8 cellular contexts compared by ENCODE assay signal in the genomic region with DNA sequence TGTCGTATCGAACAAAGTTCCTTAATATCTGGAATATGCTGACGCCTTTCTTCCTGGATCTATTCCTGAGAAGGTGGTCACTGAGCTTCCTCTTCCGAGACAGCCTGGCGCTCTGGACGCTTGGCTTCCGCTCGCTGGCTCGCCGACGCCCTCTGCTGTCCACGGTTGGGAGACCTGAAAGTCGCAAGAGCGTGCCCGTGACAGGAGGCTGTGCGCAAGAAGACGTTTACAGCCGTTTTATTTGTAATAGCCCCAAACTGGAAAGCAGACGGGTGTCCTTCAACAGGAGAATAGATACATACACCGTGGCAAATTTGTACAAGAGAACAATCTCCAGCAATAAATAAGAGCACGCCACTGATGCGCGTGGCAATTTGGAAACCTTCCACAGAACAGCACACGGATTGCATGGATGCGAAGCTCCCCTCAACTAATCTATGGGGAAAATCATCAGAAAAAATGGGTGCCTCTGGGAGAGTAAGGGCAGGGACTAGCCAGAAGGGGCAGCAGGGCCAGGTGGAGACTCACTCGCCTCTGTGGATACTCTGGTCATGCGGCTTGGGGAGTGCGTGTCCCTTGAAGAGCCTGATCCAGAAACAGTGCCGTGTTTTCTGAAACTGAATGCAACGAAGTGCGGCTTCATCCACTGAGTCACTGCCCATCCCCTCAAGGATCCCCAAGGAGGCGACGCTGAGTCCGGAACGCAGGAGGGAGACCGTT. TPM values are rescaled to one million over a fixed set of nuclear protein-coding genes. Genes with fewer than 3 reads are reported as not detected.
DNase-seq lines count a peak whose midpoint lies in the region; ATAC-seq and TF ChIP-seq lines count a peak whose summit lies in the region.

No MANE protein-coding gene starts in this region.

- H3K27me3 ChIP-seq in gastroesophageal sphincter, result peaks cover 61% of the 10 kb centered on the region
- peaks cover 8 to 18% (median 12%) of the 10 kb centered on the region in 5 donors for H3K27me3 ChIP-seq in subcutaneous abdominal adipose tissue (ENCODE audit: control insufficient read depth in 5 of 5, insufficient read depth in 4 of 5, low read length in 5 of 5)

- ATAC-seq in GM18907 (IDR thresholded peaks at IDR 0.05; ENCODE audit: unreplicated experiment), result peak; percentile 76
- peak; percentile 91 for ATAC-seq in gastroesophageal sphincter
- ATAC-seq in omental fat pad (ENCODE audit: low FRiP score), result peak; percentile 77

- H3K27me3 Mint-ChIP-seq in activated naive CD4-positive, alpha-beta T cell treated with anti-CD3 and anti-CD28 coated beads for 36 hours (ENCODE audit: low read depth), result peaks cover 22% of the 10 kb centered on the region

- H3K4me1 ChIP-seq in gastroesophageal sphincter (peaks cover 0 to 13% (median 6%) of the 10 kb centered on the region in 3 donors), subcutaneous abdominal adipose tissue (ENCODE audit: control insufficient read depth in 5 of 5, insufficient read depth in 5 of 5, low read length in 5 of 5) (peaks cover 2 to 12% (median 11%) of the 10 kb centered on the region in 5 donors)

- intact Hi-C loops in activated naive CD4-positive, alpha-beta T cell treated with anti-CD3 and anti-CD28 coated beads for 36 hours (cut with micrococcal nuclease), result loop anchor here (1.0 to 10.0 kb wide), 3 partner anchors 42 to 138 kb away; a partner anchor contains a TSS

- no peaks in the 10 kb centered on the region for H3K9me3 Mint-ChIP-seq in activated naive CD4-positive, alpha-beta T cell treated with anti-CD3 and anti-CD28 coated beads for 36 hours

- no peaks in the 10 kb centered on the region for H3K36me3 Mint-ChIP-seq in activated naive CD4-positive, alpha-beta T cell treated with anti-CD3 and anti-CD28 coated beads for 36 hours (ENCODE audit: low read depth)

- H3K27ac ChIP-seq in SK-N-MC (no peak overlapping the region), gastroesophageal sphincter (no peak overlapping the region), subcutaneous abdominal adipose tissue (ENCODE audit: low read depth, low read length) (no peak overlapping the region)

- DNase-seq in AG09319 (ENCODE audit: extremely low read depth, low read depth) (peak; percentile 37), HUDEP-2 (lab: John Stamatoyannopoulos, UW; ENCODE audit: unreplicated experiment in 76 of 76) (peak in 59 of 76 experiments; percentile 5 to 73 (median 47)), SK-N-MC (ENCODE audit: low read depth, low spot score) (no peak), omental fat pad (ENCODE audit: low spot score) (peak; percentile 72)
- DNase-seq in activated naive CD4-positive, alpha-beta T cell treated with anti-CD3 and anti-CD28 coated beads for 36 hours, result peak; percentile 86

- 21 to 29% methylated on average over 6 to 12 of the region's 36 CpGs for WGBS in gastroesophageal sphincter (ENCODE audit: low coverage in 1 of 2), 2 donors

- peaks cover 9% of the 10 kb centered on the region for H3K4me1 Mint-ChIP-seq in activated naive CD4-positive, alpha-beta T cell treated with anti-CD3 and anti-CD28 coated beads for 36 hours (ENCODE audit: low read depth)

- no peak for TF ChIP-seq EP300 in gastroesophageal sphincter (IDR thresholded peaks at IDR 0.05)

- TF ChIP-seq CTCF in AG09319 (IDR thresholded peaks at IDR 0.05; ENCODE audit: low read depth, low read length) (no peak; the same call in none of the 2 replicates), gastroesophageal sphincter (IDR thresholded peaks at IDR 0.05) (peak in 3 of 4 experiments; percentile 74 to 92 (median 87)), omental fat pad (IDR thresholded peaks at IDR 0.05) (peak in 2 of 3 donors; percentile 20 to 44)

- CTCF ChIA-PET in activated naive CD4-positive, alpha-beta T cell treated with anti-CD3 and anti-CD28 coated beads for 36 hours (lab: Charles Lee), result interaction anchor here (0.6 to 5.5 kb wide), 32 partner anchors 8 to 150 kb away, joined by 3 to 94 read pairs (median 4); a partner anchor contains a TSS

- H3K4me3 ChIP-seq in SK-N-MC (peak overlapping the region; percentile 22; the same call in 1 of the 2 replicates), gastroesophageal sphincter (peak overlapping the region in 1 of 2 donors; percentile 42), subcutaneous abdominal adipose tissue (ENCODE audit: low read depth in 1 of 5, low read length in 5 of 5) (peak overlapping the region; percentile 45 to 77 (median 54))

- no peak overlapping the region for H3K4me3 Mint-ChIP-seq in activated naive CD4-positive, alpha-beta T cell treated with anti-CD3 and anti-CD28 coated beads for 36 hours

- H3K9me3 ChIP-seq in SK-N-MC (ENCODE audit: low read depth, low read length) (no peaks in the 10 kb centered on the region), gastroesophageal sphincter (no peaks in the 10 kb centered on the region), subcutaneous abdominal adipose tissue (ENCODE audit: control insufficient read depth in 5 of 5, low read length in 5 of 5) (no peaks in the 10 kb centered on the region)

- no peak overlapping the region for H3K27ac Mint-ChIP-seq in activated naive CD4-positive, alpha-beta T cell treated with anti-CD3 and anti-CD28 coated beads for 36 hours

- no peak for TF ChIP-seq POLR2A in gastroesophageal sphincter (IDR thresholded peaks at IDR 0.05)

- H3K9ac ChIP-seq in SK-N-MC (ENCODE audit: insufficient read length) (no peak overlapping the region), subcutaneous abdominal adipose tissue (ENCODE audit: low read length in 5 of 5) (no peak overlapping the region)

- no peaks in the 10 kb centered on the region for H3K36me3 ChIP-seq in SK-N-MC (ENCODE audit: insufficient read depth, low read length)
- no peaks in the 10 kb centered on the region for H3K36me3 ChIP-seq in gastroesophageal sphincter
- no peaks in the 10 kb centered on the region for H3K36me3 ChIP-seq in subcutaneous abdominal adipose tissue (ENCODE audit: control insufficient read depth in 5 of 5, insufficient read depth in 5 of 5, low read length in 5 of 5)

RNA-seq across cellular contexts. Expression of a gene that starts 41.5 kb away (rescaled TPM):
- 10 to 100 TPM; 55.5 to 55.9 TPM for total RNA-seq in activated naive CD4-positive, alpha-beta T cell treated with anti-CD3 and anti-CD28 coated beads for 36 hours
- total RNA-seq in gastroesophageal sphincter, result 100 to 1,000 TPM in 1 of 4 donors, 10 to 100 TPM in 3; 53.5 to 102 (median 68.3) TPM
- 100 to 1,000 TPM in 3 of 4 donors, 10 to 100 TPM in 1; 66.3 to 192 (median 149) TPM for total RNA-seq in omental fat pad

RNA-seq across cellular contexts. Expression of a gene that starts 42.5 kb away (rescaled TPM):
- under 1 TPM; 0.40 to 0.52 TPM for total RNA-seq in activated naive CD4-positive, alpha-beta T cell treated with anti-CD3 and anti-CD28 coated beads for 36 hours
- 1 to 10 TPM in 2 of 4 donors, under 1 TPM in 2; 0.42 to 1.9 (median 0.87) TPM for total RNA-seq in gastroesophageal sphincter
- under 1 TPM; 0.13 to 0.79 (median 0.37) TPM for total RNA-seq in omental fat pad
